ENCODE assay signal across 8 cellular contexts in genomic region chr5:180935203-180935602, GRCh38. TPM values are rescaled to one million over a fixed set of nuclear protein-coding genes. Genes with fewer than 3 reads are reported as not detected.
"Had no signal": no experiment of that assay in that cellular context is flagged by ENCODE, and none has a peak within 500 bp of the region (broad histone marks: within the 10 kb centered on the region; RNA-seq: fewer than 3 reads in every experiment).

No MANE protein-coding gene starts in this region.

- FAIRE-seq: H1, H54 had no signal

- ATAC-seq: GM23338 had no signal

- H3K4me3 Mint-ChIP-seq: GM23338, H9 had no signal

- H3K27ac Mint-ChIP-seq: GM23338, H9 had no signal

- H3K4me1 Mint-ChIP-seq: GM23338, H9 had no signal

- H2AFZ ChIP-seq: GM23338 had no signal

- H3K4me2 ChIP-seq: GM23338 had no signal

- H3K27ac ChIP-seq: HL-60 had no signal

- H3K4me3 ChIP-seq: GM23338 had no signal

- DNase-seq: H9, HCEC 1CT, IMR-90 had no signal

RNA-seq across cellular contexts. Expression of gene BTNL8, which starts 36.2 kb away (rescaled TPM):
- total RNA-seq: GM23338, IMR-90 had no signal
- polyA plus RNA-seq: IMR-90 had no signal

RNA-seq across cellular contexts. Expression of gene BTNL3, which starts 53.4 kb away (rescaled TPM):
- total RNA-seq: GM23338, H1, H9, HT1080, IMR-90 had no signal
- polyA plus RNA-seq: H1, IMR-90 had no signal
